In the genomic region with DNA sequence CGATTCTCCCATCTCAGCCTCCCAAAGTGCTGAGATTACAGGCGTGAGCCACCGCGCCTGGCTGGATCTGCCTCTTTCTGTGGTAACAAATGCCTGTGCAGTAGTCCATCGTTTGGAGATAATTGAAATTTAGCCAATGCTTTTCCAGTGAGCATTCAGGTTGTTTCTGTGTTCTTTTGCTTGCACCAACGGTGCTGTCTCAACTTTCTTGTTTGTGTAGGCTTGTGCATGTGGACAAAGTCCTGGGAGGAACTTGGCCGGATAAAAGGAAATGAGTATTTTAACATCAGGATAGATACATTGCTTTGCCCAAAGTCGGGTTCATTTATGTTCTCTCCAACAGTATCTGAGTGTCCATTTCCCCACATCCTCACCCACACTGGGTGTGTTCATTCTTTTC, we compare ENCODE assay signal across 34 cellular contexts.
"Had no signal": no experiment of that assay in that cellular context is flagged by ENCODE, and none has a peak within 500 bp of the region (broad histone marks: within the 10 kb centered on the region; RNA-seq: fewer than 3 reads in every experiment).

No MANE protein-coding gene starts in this region.

- H3K4me3 Mint-ChIP-seq: activated CD4-positive, alpha-beta memory T cell treated with anti-CD3 and anti-CD28 coated beads for 36 hours; activated CD4-positive, alpha-beta T cell treated with anti-CD3 and anti-CD28 coated beads for 36 hours; activated CD4-positive, alpha-beta T cell treated with anti-CD3 and anti-CD28 coated beads, Interleukin-2, amount 10 ng/mL, durations not matched to agents 24 days and 14 days; activated CD8-positive, alpha-beta memory T cell treated with anti-CD3 and anti-CD28 coated beads, Interleukin-2, amount 10 ng/mL, durations not matched to agents 7 days and 5 days; activated CD8-positive, alpha-beta T cell treated with anti-CD3 and anti-CD28 coated beads, Interleukin-2, amount 10 ng/mL, durations not matched to agents 7 days and 5 days; activated naive CD4-positive, alpha-beta T cell treated with anti-CD3 and anti-CD28 coated beads for 36 hours; activated naive CD4-positive, alpha-beta T cell treated with anti-CD3 and anti-CD28 coated beads, Interleukin-2, amount 50 U/mL, for 24 hours; activated naive CD8-positive, alpha-beta T cell treated with anti-CD3 and anti-CD28 coated beads for 36 hours; activated naive CD8-positive, alpha-beta T cell treated with anti-CD3 and anti-CD28 coated beads, Interleukin-2, amount 50 U/mL, for 24 hours; activated T-helper 1 cell treated with anti-CD3 and anti-CD28 coated beads, Interleukin-12 subunit alpha, Interleukin-12 subunit beta, Interleukin-2, Interleukin-4 antibody, amounts not matched to agents 30 ng/mL and 10 ng/mL and 1 ng/mL, durations not matched to agents 14 hours and 24 hours and 36 hours; effector memory CD8-positive, alpha-beta T cell; T-helper 17 cell; T-helper 2 cell treated with Interferon-gamma antibody and Interleukin-4, amounts not matched to agents 5 μg/mL and 100 μg/mL, for 36 hours had no signal

- H3K27me3 Mint-ChIP-seq: activated CD4-positive, alpha-beta T cell treated with anti-CD3 and anti-CD28 coated beads, Interleukin-2, amount 10 ng/mL, durations not matched to agents 24 days and 14 days; activated naive CD4-positive, alpha-beta T cell treated with anti-CD3 and anti-CD28 coated beads, Interleukin-2, amount 50 U/mL, for 24 hours had no signal

- H3K36me3 Mint-ChIP-seq: activated CD4-positive, alpha-beta memory T cell treated with anti-CD3 and anti-CD28 coated beads for 36 hours; activated CD8-positive, alpha-beta memory T cell treated with anti-CD3 and anti-CD28 coated beads, Interleukin-2, amount 10 ng/mL, durations not matched to agents 7 days and 5 days; activated naive CD4-positive, alpha-beta T cell treated with anti-CD3 and anti-CD28 coated beads, Interleukin-2, amount 50 U/mL, for 24 hours; activated naive CD8-positive, alpha-beta T cell treated with anti-CD3 and anti-CD28 coated beads for 36 hours had no signal

- ATAC-seq: activated CD4-positive, alpha-beta T cell treated with anti-CD3 and anti-CD28 coated beads for 36 hours; activated CD8-positive, alpha-beta memory T cell treated with anti-CD3 and anti-CD28 coated beads, Interleukin-2, amount 10 ng/mL, durations not matched to agents 7 days and 5 days; activated CD8-positive, alpha-beta T cell treated with anti-CD3 and anti-CD28 coated beads, Interleukin-2, amount 10 ng/mL, durations not matched to agents 7 days and 5 days; activated naive CD8-positive, alpha-beta T cell treated with anti-CD3 and anti-CD28 coated beads, Interleukin-2, amount 50 U/mL, for 24 hours; body of pancreas; effector memory CD8-positive, alpha-beta T cell; gastroesophageal sphincter; T-helper 17 cell had no signal

- H3K4me1 Mint-ChIP-seq: activated CD4-positive, alpha-beta T cell treated with anti-CD3 and anti-CD28 coated beads for 36 hours; activated CD4-positive, alpha-beta T cell treated with anti-CD3 and anti-CD28 coated beads, Interleukin-2, amount 10 ng/mL, durations not matched to agents 24 days and 14 days; activated naive CD4-positive, alpha-beta T cell treated with anti-CD3 and anti-CD28 coated beads, Interleukin-2, amount 50 U/mL, for 24 hours; activated naive CD8-positive, alpha-beta T cell treated with anti-CD3 and anti-CD28 coated beads for 36 hours; activated naive CD8-positive, alpha-beta T cell treated with anti-CD3 and anti-CD28 coated beads, Interleukin-2, amount 50 U/mL, for 24 hours had no signal

- H3K27ac Mint-ChIP-seq: activated CD4-positive, alpha-beta memory T cell treated with anti-CD3 and anti-CD28 coated beads for 36 hours; activated CD4-positive, alpha-beta T cell treated with anti-CD3 and anti-CD28 coated beads for 36 hours; activated CD4-positive, alpha-beta T cell treated with anti-CD3 and anti-CD28 coated beads, Interleukin-2, amount 10 ng/mL, durations not matched to agents 24 days and 14 days; activated CD8-positive, alpha-beta memory T cell treated with anti-CD3 and anti-CD28 coated beads, Interleukin-2, amount 10 ng/mL, durations not matched to agents 7 days and 5 days; activated CD8-positive, alpha-beta T cell treated with anti-CD3 and anti-CD28 coated beads, Interleukin-2, amount 10 ng/mL, durations not matched to agents 7 days and 5 days; activated naive CD4-positive, alpha-beta T cell treated with anti-CD3 and anti-CD28 coated beads for 36 hours; activated naive CD4-positive, alpha-beta T cell treated with anti-CD3 and anti-CD28 coated beads, Interleukin-2, amount 50 U/mL, for 24 hours; activated naive CD8-positive, alpha-beta T cell treated with anti-CD3 and anti-CD28 coated beads for 36 hours; activated naive CD8-positive, alpha-beta T cell treated with anti-CD3 and anti-CD28 coated beads, Interleukin-2, amount 50 U/mL, for 24 hours; activated T-helper 1 cell treated with anti-CD3 and anti-CD28 coated beads, Interleukin-12 subunit alpha, Interleukin-12 subunit beta, Interleukin-2, Interleukin-4 antibody, amounts not matched to agents 30 ng/mL and 10 ng/mL and 1 ng/mL, durations not matched to agents 14 hours and 24 hours and 36 hours; activated T-helper 2 cell treated with anti-CD3 and anti-CD28 coated beads, Interferon-gamma antibody, Interleukin-2, Interleukin-4, amounts not matched to agents 10 μg/mL and 5 μg/mL and 100 μg/mL, durations not matched to agents 14 hours and 24 hours and 36 hours; effector memory CD8-positive, alpha-beta T cell; T-helper 17 cell; T-helper 2 cell treated with Interferon-gamma antibody and Interleukin-4, amounts not matched to agents 5 μg/mL and 100 μg/mL, for 36 hours had no signal

- H3K4me1 ChIP-seq: body of pancreas, esophagus muscularis mucosa, gastroesophageal sphincter had no signal

- H3K27ac ChIP-seq: adrenal gland, body of pancreas, esophagus muscularis mucosa, gastroesophageal sphincter had no signal

- H3K9me3 ChIP-seq: adrenal gland, body of pancreas, esophagus muscularis mucosa, gastroesophageal sphincter had no signal

- H3K27me3 ChIP-seq: adrenal gland, body of pancreas, esophagus muscularis mucosa, gastroesophageal sphincter had no signal

- H3K4me3 ChIP-seq: adrenal gland, body of pancreas, esophagus muscularis mucosa, gastroesophageal sphincter had no signal

- DNase-seq: activated CD4-positive, alpha-beta memory T cell treated with anti-CD3 and anti-CD28 coated beads for 36 hours; activated CD4-positive, alpha-beta T cell treated with anti-CD3 and anti-CD28 coated beads for 36 hours; activated CD4-positive, alpha-beta T cell treated with anti-CD3 and anti-CD28 coated beads, Interleukin-2, amount 10 ng/mL, durations not matched to agents 24 days and 14 days; activated CD4-positive, CD25-positive, alpha-beta regulatory T cell; activated CD4-positive, CD25-positive, alpha-beta regulatory T cell treated with anti-CD3 and anti-CD28 coated beads, Interleukin-2, amount 50 U/mL, for 72 hours; activated CD8-positive, alpha-beta memory T cell treated with anti-CD3 and anti-CD28 coated beads, Interleukin-2, amount 10 ng/mL, durations not matched to agents 7 days and 5 days; activated CD8-positive, alpha-beta memory T cell treated with anti-CD3 and anti-CD28 coated beads, Interleukin-2, amount 50 U/mL, for 4 hours; activated CD8-positive, alpha-beta T cell treated with anti-CD3 and anti-CD28 coated beads, Interleukin-2, amount 10 ng/mL, durations not matched to agents 7 days and 5 days; activated effector memory CD4-positive, alpha-beta T cell treated with anti-CD3 and anti-CD28 coated beads, Interleukin-2, amount 50 U/mL, for 16 hours; activated naive CD4-positive, alpha-beta T cell treated with anti-CD3 and anti-CD28 coated beads for 36 hours; activated naive CD8-positive, alpha-beta T cell treated with anti-CD3 and anti-CD28 coated beads for 36 hours; activated naive CD8-positive, alpha-beta T cell treated with anti-CD3 and anti-CD28 coated beads, Interleukin-2, amount 50 U/mL, for 24 hours; activated T-cell treated with anti-CD3 and anti-CD28 coated beads, Interleukin-2, amount 50 U/mL, for 1 hour; activated T-cell treated with anti-CD3 and anti-CD28 coated beads, Interleukin-2, amount 50 U/mL, for 48 hours; adrenal gland; amygdala; body of pancreas; caudate nucleus; cortex of kidney; dermis blood vessel endothelial cell; effector CD4-positive, alpha-beta T cell; effector memory CD8-positive, alpha-beta T cell; erythroblast; foreskin melanocyte; T-helper 1 cell; T-helper 17 cell; T1000 had no signal

- H3K9me3 Mint-ChIP-seq: activated CD4-positive, alpha-beta memory T cell treated with anti-CD3 and anti-CD28 coated beads for 36 hours; activated CD4-positive, alpha-beta T cell treated with anti-CD3 and anti-CD28 coated beads, Interleukin-2, amount 10 ng/mL, durations not matched to agents 24 days and 14 days; activated naive CD4-positive, alpha-beta T cell treated with anti-CD3 and anti-CD28 coated beads for 36 hours; activated naive CD4-positive, alpha-beta T cell treated with anti-CD3 and anti-CD28 coated beads, Interleukin-2, amount 50 U/mL, for 24 hours; activated naive CD8-positive, alpha-beta T cell treated with anti-CD3 and anti-CD28 coated beads for 36 hours; activated naive CD8-positive, alpha-beta T cell treated with anti-CD3 and anti-CD28 coated beads, Interleukin-2, amount 50 U/mL, for 24 hours; activated T-helper 1 cell treated with anti-CD3 and anti-CD28 coated beads, Interleukin-12 subunit alpha, Interleukin-12 subunit beta, Interleukin-2, Interleukin-4 antibody, amounts not matched to agents 30 ng/mL and 10 ng/mL and 1 ng/mL, durations not matched to agents 14 hours and 24 hours and 36 hours; activated T-helper 2 cell treated with anti-CD3 and anti-CD28 coated beads, Interferon-gamma antibody, Interleukin-2, Interleukin-4, amounts not matched to agents 10 μg/mL and 5 μg/mL and 100 μg/mL, durations not matched to agents 14 hours and 24 hours and 36 hours; effector memory CD8-positive, alpha-beta T cell; T-helper 2 cell treated with Interferon-gamma antibody and Interleukin-4, amounts not matched to agents 5 μg/mL and 100 μg/mL, for 36 hours had no signal

- FAIRE-seq: colon had no signal
